In the genomic region with DNA sequence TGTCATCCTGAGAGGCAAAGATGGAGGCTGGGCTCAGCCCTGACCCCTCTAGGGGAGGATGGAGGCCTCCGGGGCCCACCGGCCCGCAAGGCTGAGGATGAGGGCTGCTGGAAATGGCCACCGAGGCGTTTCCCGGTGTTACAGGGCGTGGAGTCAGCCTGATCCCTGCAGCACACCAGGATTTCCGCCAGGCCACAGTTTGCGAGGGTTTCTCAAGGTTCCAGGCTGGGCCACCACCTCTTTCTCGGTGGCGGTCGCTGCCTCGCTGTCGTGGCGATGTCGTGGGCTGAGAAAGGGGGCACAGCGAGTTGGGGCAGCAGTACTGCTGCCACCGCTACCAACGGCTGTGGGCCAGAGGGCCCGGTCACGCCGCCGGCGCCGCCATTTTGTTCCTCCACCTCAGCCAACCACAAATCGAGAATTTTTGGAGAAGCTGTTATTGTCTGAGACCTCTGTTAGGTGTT, we compare ENCODE assay signal across 24 cellular contexts. TPM values are rescaled to one million over a fixed set of nuclear protein-coding genes. Genes with fewer than 3 reads are reported as not detected.
A peak's percentile ranks its signal among the peaks of the same experiment; 100 is the strongest.
DNase-seq lines count a peak whose midpoint lies in the region; FAIRE-seq and TF ChIP-seq lines count a peak whose summit lies in the region.
"Had no signal": no experiment of that assay in that cellular context is flagged by ENCODE, and none has a peak within 500 bp of the region (broad histone marks: within the 10 kb centered on the region; RNA-seq: fewer than 3 reads in every experiment).

CSNK1A1L (minus strand) TSS at position 414 of the 464 bp plus-strand sequence; CDS start at position 6, 408 bp downstream.

- TF ChIP-seq POLR2A in breast epithelium (IDR thresholded peaks at IDR 0.05) (no peak), testis (IDR thresholded peaks at IDR 0.05) (no peak)

- no peak within 1 kb of the TSS for H3K4ac ChIP-seq in neuronal stem cell (ENCODE audit: low read length)

- H3K36me3 Mint-ChIP-seq in MCF 10A (ENCODE audit: insufficient read depth, unreplicated experiment), result no peaks in the 10 kb centered on the region
- H3K36me3 Mint-ChIP-seq: CD4-positive, alpha-beta memory T cell had no signal

- no peak within 1 kb of the TSS for H3K27ac ChIP-seq in breast epithelium
- H3K27ac ChIP-seq in kidney (ENCODE audit: low read depth in 2 of 2, low read length in 2 of 2), result no peak within 1 kb of the TSS
- H3K27ac ChIP-seq in neuronal stem cell (replicated peaks; ENCODE audit: low read length), result no peak within 1 kb of the TSS
- peak within 1 kb of the TSS; percentile 65 to 68 for H3K27ac ChIP-seq in testis
- H3K27ac ChIP-seq: BLaER1 treated with 17β-estradiol and CSF1 and Interleukin-3, amounts not matched to agents 10 nM and 100 nM; PC-9 had no signal

- no peaks in the 10 kb centered on the region for H3K79me1 ChIP-seq in neuronal stem cell (ENCODE audit: low read depth, low read length)

- H3K27ac Mint-ChIP-seq in MCF 10A (ENCODE audit: low read depth, unreplicated experiment), result peak within 1 kb of the TSS; percentile 82
- H3K27ac Mint-ChIP-seq: CD4-positive, alpha-beta memory T cell had no signal

- H3K36me3 ChIP-seq in breast epithelium, result no peaks in the 10 kb centered on the region
- H3K36me3 ChIP-seq in kidney (ENCODE audit: control insufficient read depth in 1 of 2, insufficient read depth in 2 of 2, low read length in 2 of 2), result no peaks in the 10 kb centered on the region
- H3K36me3 ChIP-seq in neuronal stem cell (replicated peaks in 1 of 2; ENCODE audit: control insufficient read depth in 2 of 2, insufficient read depth in 2 of 2, low read length in 2 of 2), result no peaks in the 10 kb centered on the region
- no peaks in the 10 kb centered on the region for H3K36me3 ChIP-seq in testis (ENCODE audit: low read depth, missing control alignments)
- H3K36me3 ChIP-seq: BLaER1 treated with 17β-estradiol and CSF1 and Interleukin-3, amounts not matched to agents 10 nM and 100 nM had no signal

- H4K8ac ChIP-seq in neuronal stem cell (ENCODE audit: low read depth, low read length), result no peak within 1 kb of the TSS

- H3K4me3 ChIP-seq in breast epithelium, result no peak within 1 kb of the TSS
- no peak within 1 kb of the TSS for H3K4me3 ChIP-seq in kidney (ENCODE audit: low read length in 2 of 2)
- no peak within 1 kb of the TSS for H3K4me3 ChIP-seq in neuronal stem cell (ENCODE audit: low read length in 2 of 2)
- peak within 1 kb of the TSS; percentile 46 to 62 for H3K4me3 ChIP-seq in testis
- H3K4me3 ChIP-seq: BLaER1 treated with 17β-estradiol and CSF1 and Interleukin-3, amounts not matched to agents 10 nM and 100 nM; PC-9 had no signal

- H3K18ac ChIP-seq in neuronal stem cell (ENCODE audit: low read length), result peak within 1 kb of the TSS; percentile 29

- no peak within 1 kb of the TSS for H2AK5ac ChIP-seq in neuronal stem cell (ENCODE audit: low read depth, low read length)

- no peak within 1 kb of the TSS for H3K23ac ChIP-seq in neuronal stem cell (ENCODE audit: low read depth, low read length, poor library complexity)

- H2AFZ ChIP-seq in neuronal stem cell (ENCODE audit: low read length), result peak within 1 kb of the TSS; percentile 70
- H2AFZ ChIP-seq: PC-9 had no signal

- no CpG with 5 or more reads among the region's 26 CpGs for WGBS in neuronal stem cell (ENCODE audit: extremely low coverage in 2 of 2, insufficient read length in 2 of 2, insufficient replicate concordance in 1 of 2), 2 donors
- WGBS in testis, 2 donors, result 65 to 78% methylated on average over 2 to 26 of the region's 26 CpGs

- intact Hi-C loops in MCF 10A (cut with micrococcal nuclease), result no loop called here
- intact Hi-C loops in breast epithelium (cut with DNase I; ENCODE audit: low total_unique reads), result no loop called here
- intact Hi-C loops in kidney (cut with DNase I), result loop anchor here (5.0 kb wide), 1 partner anchor 497 kb away; no protein-coding TSS in a partner anchor
- intact Hi-C loops in testis (cut with DNase I; ENCODE audit: low total_unique reads), result no loop called here

- no peak within 1 kb of the TSS for H3K9ac ChIP-seq in kidney (ENCODE audit: low read length in 2 of 2)
- no peak within 1 kb of the TSS for H3K9ac ChIP-seq in neuronal stem cell (ENCODE audit: low read depth, low read length, poor library complexity)
- H3K9ac ChIP-seq: BLaER1 treated with 17β-estradiol and CSF1 and Interleukin-3, amounts not matched to agents 10 nM and 100 nM had no signal

- peaks cover 19% of the 10 kb centered on the region for H3K4me1 Mint-ChIP-seq in MCF 10A (ENCODE audit: insufficient read depth, unreplicated experiment)
- H3K4me1 Mint-ChIP-seq: CD4-positive, alpha-beta memory T cell had no signal

- peak within 1 kb of the TSS; percentile 47 for H3K14ac ChIP-seq in neuronal stem cell (ENCODE audit: low read length)

- H3K27me3 ChIP-seq in breast epithelium, result no peaks in the 10 kb centered on the region
- H3K27me3 ChIP-seq in neuronal stem cell (ENCODE audit: control insufficient read depth in 3 of 3, insufficient read depth in 3 of 3, low read depth in 1 of 3, low read length in 3 of 3), result no peaks in the 10 kb centered on the region
- H3K27me3 ChIP-seq in testis, result no peaks in the 10 kb centered on the region
- H3K27me3 ChIP-seq: BLaER1 treated with 17β-estradiol and CSF1 and Interleukin-3, amounts not matched to agents 10 nM and 100 nM had no signal

- H2BK12ac ChIP-seq in neuronal stem cell (ENCODE audit: low read length), result no peak within 1 kb of the TSS

- POLR2A ChIA-PET in MCF 10A (lab: Yijun Ruan, JAX), result interaction anchor here (0.7 kb wide), 1 partner anchor 9 kb away, joined by 3 read pairs; no protein-coding TSS in a partner anchor

- CTCF ChIA-PET in MCF 10A (lab: Yijun Ruan, JAX), result interaction anchor here (9.8 kb wide), 1 partner anchor 498 kb away, joined by 103 read pairs; the partner anchor contains the start of gene POSTN

- no peak within 1 kb of the TSS for H3K4me3 Mint-ChIP-seq in MCF 10A (ENCODE audit: unreplicated experiment)
- H3K4me3 Mint-ChIP-seq: CD4-positive, alpha-beta memory T cell had no signal

- no peak within 1 kb of the TSS for H4K91ac ChIP-seq in neuronal stem cell (ENCODE audit: low read depth, low read length, poor library complexity)

- FAIRE-seq in kidney (lab: Jason Lieb, UNC), result no peak

- H3K9me3 Mint-ChIP-seq in MCF 10A (ENCODE audit: unreplicated experiment), result no peaks in the 10 kb centered on the region
- H3K9me3 Mint-ChIP-seq: CD4-positive, alpha-beta memory T cell had no signal

- no TSS peak for BruUV-seq in MCF 10A (replicated peaks; lab: Mats Ljungman, UMichigan)

- H3K4me1 ChIP-seq in breast epithelium (no peaks in the 10 kb centered on the region), kidney (ENCODE audit: control insufficient read depth in 1 of 2, insufficient read depth in 1 of 2, low read depth in 1 of 2, low read length in 2 of 2) (no peaks in the 10 kb centered on the region), neuronal stem cell (ENCODE audit: control insufficient read depth in 2 of 2, insufficient read depth in 1 of 2, low read depth in 1 of 2, low read length in 2 of 2) (peaks cover 0 to 22% of the 10 kb centered on the region in 2 donors), testis (no peaks in the 10 kb centered on the region)
- H3K4me1 ChIP-seq: BLaER1 treated with 17β-estradiol and CSF1 and Interleukin-3, amounts not matched to agents 10 nM and 100 nM; Caco-2 had no signal

- DNase-seq in MCF 10A (ENCODE audit: unreplicated experiment), result no peak
- no peak for DNase-seq in breast epithelium (ENCODE audit: low spot score in 2 of 2)
- DNase-seq in kidney, result peak; percentile 36
- DNase-seq in neuronal stem cell (ENCODE audit: low spot score), result no peak
- DNase-seq in testis, result peak; percentile 46
- DNase-seq in foreskin melanocyte, result no peak
- DNase-seq in Kasumi-1 (lab: John Stamatoyannopoulos, UW), result no peak
- DNase-seq in SIG-M5 treated with dmso at 0.1 percent for 504 hours (lab: John Stamatoyannopoulos, UW; ENCODE audit: unreplicated experiment), result no peak
- DNase-seq: 8988T; Caco-2; CD4-positive, alpha-beta memory T cell; DMS 273 treated with DMSO at 0.1 percent for 48 hours; DMS79 treated with DMSO at 0.1 percent for 48 hours; HCEC 1CT; KG1; NCI-H1105 treated with DMSO at 0.1 percent for 48 hours; NCI-H2029 treated with DMSO at 0.1 percent for 48 hours; NCI-H226; NCI-H510A treated with DMSO at 0.1 percent for 48 hours; NCI-H748 treated with DMSO at 0.1 percent for 48 hours; PC-9; RPMI8226; SHP77 had no signal

- no peaks in the 10 kb centered on the region for H3K9me3 ChIP-seq in breast epithelium
- H3K9me3 ChIP-seq in kidney (ENCODE audit: control insufficient read depth in 1 of 2, low read length in 2 of 2), result no peaks in the 10 kb centered on the region
- H3K9me3 ChIP-seq in neuronal stem cell (replicated peaks in 1 of 2; ENCODE audit: control insufficient read depth in 2 of 2, insufficient read depth in 1 of 2, low read depth in 1 of 2, low read length in 2 of 2), result peaks cover 0 to 10% of the 10 kb centered on the region in 2 donors
- no peaks in the 10 kb centered on the region for H3K9me3 ChIP-seq in testis
- H3K9me3 ChIP-seq: Caco-2 had no signal

- TF ChIP-seq CTCF in MCF 10A (IDR thresholded peaks at IDR 0.05; ENCODE audit: unreplicated experiment) (no peak), breast epithelium (IDR thresholded peaks at IDR 0.05) (no peak), kidney (IDR thresholded peaks at IDR 0.05; ENCODE audit: borderline replicate concordance, extremely low read depth, insufficient read depth) (no peak), testis (IDR thresholded peaks at IDR 0.05) (no peak)

- no peak within 1 kb of the TSS for H2BK120ac ChIP-seq in neuronal stem cell (ENCODE audit: low read depth, low read length)

- no peak within 1 kb of the TSS for H3K4me2 ChIP-seq in neuronal stem cell (ENCODE audit: insufficient read depth, low read length, poor library complexity, severe bottlenecking)
- H3K4me2 ChIP-seq: BLaER1 treated with 17β-estradiol and CSF1 and Interleukin-3, amounts not matched to agents 10 nM and 100 nM; PC-9 had no signal

- H3K27me3 Mint-ChIP-seq in MCF 10A (ENCODE audit: insufficient read depth, unreplicated experiment), result no peaks in the 10 kb centered on the region

- no peak within 1 kb of the TSS for H2BK5ac ChIP-seq in neuronal stem cell (ENCODE audit: low read length)

- no peak within 1 kb of the TSS for H2BK15ac ChIP-seq in neuronal stem cell (ENCODE audit: low read length)

RNA-seq across cellular contexts. Expression of gene CSNK1A1L, which starts in this region (rescaled TPM):
- not detected in 2 replicates for total RNA-seq in MCF 10A (2022)
- total RNA-seq in breast epithelium, result not detected
- total RNA-seq in kidney, result not detected
- not detected for polyA plus RNA-seq in kidney (ENCODE audit: insufficient read depth, low read depth, low replicate concordance)
- polyA plus RNA-seq in neuronal stem cell (2013, experiment 1 of 2), result not detected
- not detected for polyA plus RNA-seq in neuronal stem cell (2013, experiment 2 of 2)
- 1 to 10 TPM; 5.1 to 6.9 TPM for total RNA-seq in testis
- 9.2 TPM for polyA plus RNA-seq in testis (ENCODE audit: insufficient read depth, low read depth, low replicate concordance)
- total RNA-seq: Caco-2; CD4-positive, alpha-beta memory T cell; PC-9 had no signal
- polyA plus RNA-seq: CD4-positive, alpha-beta memory T cell had no signal

Comparison
In these comparisons a context has a peak if more than half of its experiments do, and no peak if none do; other contexts are left out.
1. RNA of gene CSNK1A1L (polyA plus RNA-seq): 9.2 TPM in testis (single experiment); not detected in kidney (single experiment); every median in the first group is over 10 times any median in the second.
2. Peak in DNase-seq in kidney; RNA of the gene not detected or under 1 TPM.
3. H3K27ac ChIP-seq: peak in testis (2 of 2); none in breast epithelium (0 of 2), kidney (0 of 2) and neuronal stem cell (single experiment).
4. H3K4me3 ChIP-seq: peak in testis (2 of 2); none in breast epithelium (0 of 3), kidney (0 of 2) and neuronal stem cell (0 of 2).